Comparison of ENCODE assay signal across 10 cellular contexts in genomic region chr6:154613137-154613676, GRCh38.
DNase-seq lines count a peak whose midpoint lies in the region; ATAC-seq, FAIRE-seq and TF ChIP-seq lines count a peak whose summit lies in the region.
"Had no signal": no experiment of that assay in that cellular context is flagged by ENCODE, and none has a peak within 500 bp of the region (broad histone marks: within the 10 kb centered on the region; RNA-seq: fewer than 3 reads in every experiment).

No MANE protein-coding gene starts in this region.

- TF ChIP-seq CTCF in activated CD8-positive, alpha-beta T cell treated with anti-CD3 and anti-CD28 coated beads for 36 hours (IDR thresholded peaks at IDR 0.05), result no peak
- TF ChIP-seq CTCF in epithelial cell of esophagus (IDR thresholded peaks at IDR 0.05; ENCODE audit: insufficient read depth, low read depth, low read length, missing control alignments), result no peak

- H3K27me3 Mint-ChIP-seq in activated CD8-positive, alpha-beta T cell treated with anti-CD3 and anti-CD28 coated beads for 36 hours, result peaks cover 3% of the 10 kb centered on the region
- no peaks in the 10 kb centered on the region for H3K27me3 Mint-ChIP-seq in activated CD8-positive, alpha-beta T cell treated with anti-CD3 and anti-CD28 coated beads, Interleukin-2, amount 10 ng/mL, durations not matched to agents 7 days and 5 days (ENCODE audit: low read depth)

- no peaks in the 10 kb centered on the region for H3K9me3 ChIP-seq in small intestine (ENCODE audit: control insufficient read depth, low read depth)
- H3K9me3 ChIP-seq: SJCRH30 had no signal

- H3K36me3 Mint-ChIP-seq in activated CD8-positive, alpha-beta T cell treated with anti-CD3 and anti-CD28 coated beads for 36 hours (ENCODE audit: low read depth), result no peaks in the 10 kb centered on the region
- no peaks in the 10 kb centered on the region for H3K36me3 Mint-ChIP-seq in activated CD8-positive, alpha-beta T cell treated with anti-CD3 and anti-CD28 coated beads, Interleukin-2, amount 10 ng/mL, durations not matched to agents 7 days and 5 days (ENCODE audit: low read depth)

- ATAC-seq in activated CD8-positive, alpha-beta T cell treated with anti-CD3 and anti-CD28 coated beads for 36 hours, result peak; percentile 30
- no peak for ATAC-seq in activated CD8-positive, alpha-beta T cell treated with anti-CD3 and anti-CD28 coated beads, Interleukin-2, amount 10 ng/mL, durations not matched to agents 7 days and 5 days

- POLR2A ChIA-PET in activated CD8-positive, alpha-beta T cell treated with anti-CD3 and anti-CD28 coated beads for 36 hours (lab: Charles Lee), result no interaction called here
- POLR2A ChIA-PET in activated CD8-positive, alpha-beta T cell treated with anti-CD3 and anti-CD28 coated beads, Interleukin-2, amount 10 ng/mL, durations not matched to agents 7 days and 5 days (lab: Charles Lee), result no interaction called here

- H3K4me1 Mint-ChIP-seq in activated CD8-positive, alpha-beta T cell treated with anti-CD3 and anti-CD28 coated beads for 36 hours (ENCODE audit: low read depth), result peaks cover 3% of the 10 kb centered on the region
- no peaks in the 10 kb centered on the region for H3K4me1 Mint-ChIP-seq in activated CD8-positive, alpha-beta T cell treated with anti-CD3 and anti-CD28 coated beads, Interleukin-2, amount 10 ng/mL, durations not matched to agents 7 days and 5 days (ENCODE audit: low read depth)

- no peaks in the 10 kb centered on the region for H3K9me3 Mint-ChIP-seq in activated CD8-positive, alpha-beta T cell treated with anti-CD3 and anti-CD28 coated beads for 36 hours
- H3K9me3 Mint-ChIP-seq in activated CD8-positive, alpha-beta T cell treated with anti-CD3 and anti-CD28 coated beads, Interleukin-2, amount 10 ng/mL, durations not matched to agents 7 days and 5 days (ENCODE audit: insufficient read depth), result no peaks in the 10 kb centered on the region

- H3K36me3 ChIP-seq in small intestine (ENCODE audit: control insufficient read depth in 2 of 2, insufficient read depth in 2 of 2, low read length in 2 of 2), result no peaks in the 10 kb centered on the region
- H3K36me3 ChIP-seq: SJCRH30 had no signal

- no peak overlapping the region for H3K4me3 Mint-ChIP-seq in activated CD8-positive, alpha-beta T cell treated with anti-CD3 and anti-CD28 coated beads for 36 hours
- no peak overlapping the region for H3K4me3 Mint-ChIP-seq in activated CD8-positive, alpha-beta T cell treated with anti-CD3 and anti-CD28 coated beads, Interleukin-2, amount 10 ng/mL, durations not matched to agents 7 days and 5 days

- no peaks in the 10 kb centered on the region for H3K27me3 ChIP-seq in small intestine (ENCODE audit: control insufficient read depth in 2 of 2, insufficient read depth in 2 of 2, low read length in 2 of 2)
- H3K27me3 ChIP-seq: SJCRH30 had no signal

- no peak overlapping the region for H3K27ac ChIP-seq in small intestine (ENCODE audit: low read depth in 1 of 2, low read length in 1 of 2)
- H3K27ac ChIP-seq: C4-2B, SJCRH30 had no signal

- no peak for DNase-seq in activated CD8-positive, alpha-beta T cell treated with anti-CD3 and anti-CD28 coated beads for 36 hours
- no peak for DNase-seq in activated CD8-positive, alpha-beta T cell treated with anti-CD3 and anti-CD28 coated beads, Interleukin-2, amount 10 ng/mL, durations not matched to agents 7 days and 5 days
- DNase-seq in NCI-H748 (lab: John Stamatoyannopoulos, UW; ENCODE audit: unreplicated experiment) (peak; percentile 72), epithelial cell of esophagus (ENCODE audit: low read depth) (peak; percentile 90), small intestine (peak; percentile 86), NCI-H1092 (lab: John Stamatoyannopoulos, UW) (no peak), C1 segment of cervical spinal cord (lab: John Stamatoyannopoulos, UW) (no peak)
- DNase-seq in stimulated activated CD4-positive, alpha-beta T cell treated with anti-CD3 and anti-CD28 coated beads, Interleukin-4, amount 100 ng/mL, for 1 hour, result no peak

- H3K4me3 ChIP-seq in epithelial cell of esophagus (ENCODE audit: low read length), result no peak overlapping the region
- no peak overlapping the region for H3K4me3 ChIP-seq in small intestine (ENCODE audit: low read depth in 1 of 2, low read length in 2 of 2)
- H3K4me3 ChIP-seq: SJCRH30 had no signal

- no peak for FAIRE-seq in small intestine (lab: Jason Lieb, UNC)

- WGBS in small intestine, 3 donors, result 59 to 76% (median 69%) methylated on average over 8 of the region's 8 CpGs

- no peak overlapping the region for H3K27ac Mint-ChIP-seq in activated CD8-positive, alpha-beta T cell treated with anti-CD3 and anti-CD28 coated beads for 36 hours
- H3K27ac Mint-ChIP-seq in activated CD8-positive, alpha-beta T cell treated with anti-CD3 and anti-CD28 coated beads, Interleukin-2, amount 10 ng/mL, durations not matched to agents 7 days and 5 days, result no peak overlapping the region

- CTCF ChIA-PET in activated CD8-positive, alpha-beta T cell treated with anti-CD3 and anti-CD28 coated beads for 36 hours (lab: Charles Lee), result no interaction called here
- CTCF ChIA-PET in activated CD8-positive, alpha-beta T cell treated with anti-CD3 and anti-CD28 coated beads, Interleukin-2, amount 10 ng/mL, durations not matched to agents 7 days and 5 days (lab: Charles Lee), result no interaction called here

- intact Hi-C loops in activated CD8-positive, alpha-beta T cell treated with anti-CD3 and anti-CD28 coated beads for 36 hours (cut with micrococcal nuclease), result no loop called here

- peaks cover 0 to 3% of the 10 kb centered on the region in 2 donors for H3K4me1 ChIP-seq in small intestine (ENCODE audit: control insufficient read depth in 2 of 2, insufficient read depth in 1 of 2, low read depth in 1 of 2, low read length in 1 of 2)

Comparison
In these comparisons a context has a peak if more than half of its experiments do, and no peak if none do; other contexts are left out.
1. DNase-seq: peak in NCI-H748 (single experiment), epithelial cell of esophagus (single experiment) and small intestine (single experiment); none in activated CD8-positive, alpha-beta T cell treated with anti-CD3 and anti-CD28 coated beads for 36 hours (single experiment), activated CD8-positive, alpha-beta T cell treated with anti-CD3 and anti-CD28 coated beads, Interleukin-2, amount 10 ng/mL, durations not matched to agents 7 days and 5 days (single experiment), NCI-H1092 (single experiment), C1 segment of cervical spinal cord (0 of 14) and stimulated activated CD4-positive, alpha-beta T cell treated with anti-CD3 and anti-CD28 coated beads, Interleukin-4, amount 100 ng/mL, for 1 hour (single experiment).